Comparison of ENCODE assay signal across 22 cellular contexts in the genomic region with DNA sequence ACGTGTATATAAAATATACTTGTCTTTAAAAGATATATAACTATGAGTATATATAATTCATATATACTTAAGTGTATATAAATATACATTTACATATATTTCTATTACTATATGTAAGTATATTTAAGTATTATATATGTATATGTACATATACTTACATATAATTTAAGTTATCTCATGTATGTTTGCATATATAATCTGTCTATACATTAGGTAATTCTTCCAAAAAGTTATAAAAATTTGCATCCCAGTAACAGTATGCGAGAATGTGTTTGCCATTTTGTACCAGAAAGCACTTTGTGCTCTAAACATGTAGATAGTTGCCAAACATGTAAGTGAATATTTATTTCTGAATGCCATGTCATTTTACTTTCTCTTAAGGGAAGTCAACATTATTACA. TPM values are rescaled to one million over a fixed set of nuclear protein-coding genes. Genes with fewer than 3 reads are reported as not detected.
DNase-seq lines count a peak whose midpoint lies in the region; ATAC-seq and FAIRE-seq lines count a peak whose summit lies in the region.
"Had no signal": no experiment of that assay in that cellular context is flagged by ENCODE, and none has a peak within 500 bp of the region (broad histone marks: within the 10 kb centered on the region; RNA-seq: fewer than 3 reads in every experiment).

A gene with protein sequence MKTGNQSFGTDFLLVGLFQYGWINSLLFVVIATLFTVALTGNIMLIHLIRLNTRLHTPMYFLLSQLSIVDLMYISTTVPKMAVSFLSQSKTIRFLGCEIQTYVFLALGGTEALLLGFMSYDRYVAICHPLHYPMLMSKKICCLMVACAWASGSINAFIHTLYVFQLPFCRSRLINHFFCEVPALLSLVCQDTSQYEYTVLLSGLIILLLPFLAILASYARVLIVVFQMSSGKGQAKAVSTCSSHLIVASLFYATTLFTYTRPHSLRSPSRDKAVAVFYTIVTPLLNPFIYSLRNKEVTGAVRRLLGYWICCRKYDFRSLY (plus strand): TSS at position 301 of the 400 bp plus-strand sequence. CDS start 144 bp downstream, outside the sequence.

- H3K23ac ChIP-seq in neuronal stem cell (ENCODE audit: low read depth, low read length, poor library complexity) = no peak within 1 kb of the TSS

- FAIRE-seq in G401.6 (lab: Jason Lieb, UNC) (peak; percentile 90), frontal cortex (lab: Jason Lieb, UNC) (peak; percentile 97)
- FAIRE-seq: A549, GM12891, GM19239, H54 had no signal

- H2AK5ac ChIP-seq in neuronal stem cell (ENCODE audit: low read depth, low read length) = no peak within 1 kb of the TSS

- H3K4me3 Mint-ChIP-seq in naive thymus-derived CD8-positive, alpha-beta T cell = peak within 1 kb of the TSS in 1 of 10 donors; percentile 30
- H3K4me3 Mint-ChIP-seq: CD8-positive, alpha-beta T cell; GM23338 had no signal

- no peak within 1 kb of the TSS for H3K4me3 ChIP-seq in BLaER1 treated with 17β-estradiol and CSF1 and Interleukin-3, amounts not matched to agents 10 nM and 100 nM
- no peak within 1 kb of the TSS for H3K4me3 ChIP-seq in neuronal stem cell (ENCODE audit: low read length in 2 of 2)
- H3K4me3 ChIP-seq: A549, BLaER1, GM23338 had no signal

- no peaks in the 10 kb centered on the region for H3K79me1 ChIP-seq in neuronal stem cell (ENCODE audit: low read depth, low read length)

- H3K9ac ChIP-seq in BLaER1 treated with 17β-estradiol and CSF1 and Interleukin-3, amounts not matched to agents 10 nM and 100 nM = no peak within 1 kb of the TSS
- H3K9ac ChIP-seq in neuronal stem cell (ENCODE audit: low read depth, low read length, poor library complexity) = no peak within 1 kb of the TSS
- H3K9ac ChIP-seq: BLaER1, KMS-11 had no signal

- no peak for DNase-seq in frontal cortex (ENCODE audit: low spot score in 2 of 2)
- DNase-seq in NCI-H2029 (lab: John Stamatoyannopoulos, UW) = no peak
- DNase-seq in NCI-H2107 (lab: John Stamatoyannopoulos, UW) = no peak
- DNase-seq in neuronal stem cell (ENCODE audit: low spot score) = no peak
- DNase-seq in naive thymus-derived CD8-positive, alpha-beta T cell = no peak
- DNase-seq: AML-193; Calu3; CD8-positive, alpha-beta T cell; DMS 273 treated with DMSO at 0.1 percent for 48 hours; DMS79; HCEC 1CT had no signal

- H3K36me3 ChIP-seq in BLaER1 treated with 17β-estradiol and CSF1 and Interleukin-3, amounts not matched to agents 10 nM and 100 nM = no peaks in the 10 kb centered on the region
- H3K36me3 ChIP-seq in neuronal stem cell (replicated peaks in 1 of 2; ENCODE audit: control insufficient read depth in 2 of 2, insufficient read depth in 2 of 2, low read length in 2 of 2) = no peaks in the 10 kb centered on the region
- H3K36me3 ChIP-seq: BLaER1 had no signal

- no peak for ATAC-seq in naive thymus-derived CD8-positive, alpha-beta T cell
- ATAC-seq: A549; CD8-positive, alpha-beta T cell; GM23338 had no signal

- peaks cover 0 to 8% (median 2%) of the 10 kb centered on the region in 5 donors for H3K27me3 Mint-ChIP-seq in naive thymus-derived CD8-positive, alpha-beta T cell

- H2BK120ac ChIP-seq in neuronal stem cell (ENCODE audit: low read depth, low read length) = no peak within 1 kb of the TSS

- no peak within 1 kb of the TSS for H3K4ac ChIP-seq in neuronal stem cell (ENCODE audit: low read length)

- no peak within 1 kb of the TSS for H2BK5ac ChIP-seq in neuronal stem cell (ENCODE audit: low read length)

- H2BK15ac ChIP-seq in neuronal stem cell (ENCODE audit: low read length) = no peak within 1 kb of the TSS

- H3K4me1 ChIP-seq in BLaER1 treated with 17β-estradiol and CSF1 and Interleukin-3, amounts not matched to agents 10 nM and 100 nM = peaks cover 7 to 36% (median 18%) of the 10 kb centered on the region in 10 experiments; a peak in 18 of 20 replicates
- H3K4me1 ChIP-seq in neuronal stem cell (ENCODE audit: control insufficient read depth in 2 of 2, insufficient read depth in 1 of 2, low read depth in 1 of 2, low read length in 2 of 2) = no peaks in the 10 kb centered on the region
- H3K4me1 ChIP-seq: A549 had no signal

- H3K14ac ChIP-seq in neuronal stem cell (ENCODE audit: low read length) = no peak within 1 kb of the TSS

- no CpG with 5 or more reads among the region's 2 CpGs for WGBS in neuronal stem cell (ENCODE audit: extremely low coverage in 2 of 2, insufficient read length in 2 of 2, insufficient replicate concordance in 1 of 2), 2 donors

- no peak within 1 kb of the TSS for H4K8ac ChIP-seq in neuronal stem cell (ENCODE audit: low read depth, low read length)

- no peaks in the 10 kb centered on the region for H3K27me3 ChIP-seq in BLaER1 treated with 17β-estradiol and CSF1 and Interleukin-3, amounts not matched to agents 10 nM and 100 nM
- no peaks in the 10 kb centered on the region for H3K27me3 ChIP-seq in neuronal stem cell (ENCODE audit: control insufficient read depth in 3 of 3, insufficient read depth in 3 of 3, low read depth in 1 of 3, low read length in 3 of 3)
- H3K27me3 ChIP-seq: BLaER1 had no signal

- no peaks in the 10 kb centered on the region for H4K20me1 ChIP-seq in BLaER1 treated with 17β-estradiol and CSF1 and Interleukin-3, amounts not matched to agents 10 nM and 100 nM
- H4K20me1 ChIP-seq: BLaER1 had no signal

- H4K91ac ChIP-seq in neuronal stem cell (ENCODE audit: low read depth, low read length, poor library complexity) = no peak within 1 kb of the TSS

- H3K9me3 ChIP-seq in BLaER1 treated with 17β-estradiol and CSF1 and Interleukin-3, amounts not matched to agents 10 nM and 100 nM (replicated peaks in 1 of 11) = no peaks in the 10 kb centered on the region
- peaks cover 0 to 16% of the 10 kb centered on the region in 2 donors for H3K9me3 ChIP-seq in neuronal stem cell (replicated peaks in 1 of 2; ENCODE audit: control insufficient read depth in 2 of 2, insufficient read depth in 1 of 2, low read depth in 1 of 2, low read length in 2 of 2)
- H3K9me3 ChIP-seq: BLaER1 had no signal

- H3K4me1 Mint-ChIP-seq in naive thymus-derived CD8-positive, alpha-beta T cell = peaks cover 0 to 12% (median 5%) of the 10 kb centered on the region in 4 donors
- H3K4me1 Mint-ChIP-seq: GM23338 had no signal

- H3K4me2 ChIP-seq in BLaER1 treated with 17β-estradiol and CSF1 and Interleukin-3, amounts not matched to agents 10 nM and 100 nM = peak within 1 kb of the TSS in 6 of 11 experiments; percentile 3 to 92 (median 64); a peak in 8 of 22 replicates
- H3K4me2 ChIP-seq in neuronal stem cell (ENCODE audit: insufficient read depth, low read length, poor library complexity, severe bottlenecking) = no peak within 1 kb of the TSS
- H3K4me2 ChIP-seq: A549, GM23338, KMS-11 had no signal

- POLR2A ChIA-PET in naive thymus-derived CD8-positive, alpha-beta T cell (lab: Charles Lee) = no interaction called here

- no peak within 1 kb of the TSS for H3K27ac Mint-ChIP-seq in naive thymus-derived CD8-positive, alpha-beta T cell
- H3K27ac Mint-ChIP-seq: CD8-positive, alpha-beta T cell; GM23338 had no signal

- peaks cover 0 to 16% (median 9%) of the 10 kb centered on the region in 9 donors for H3K9me3 Mint-ChIP-seq in naive thymus-derived CD8-positive, alpha-beta T cell

- H2BK12ac ChIP-seq in neuronal stem cell (ENCODE audit: low read length) = no peak within 1 kb of the TSS

- H3K18ac ChIP-seq in neuronal stem cell (ENCODE audit: low read length) = no peak within 1 kb of the TSS

- H2AFZ ChIP-seq in neuronal stem cell (ENCODE audit: low read length) = no peak within 1 kb of the TSS
- H2AFZ ChIP-seq: GM23338 had no signal

- H3K36me3 Mint-ChIP-seq in naive thymus-derived CD8-positive, alpha-beta T cell = peaks cover 11 to 40% (median 11%) of the 10 kb centered on the region in 3 donors

- H3K27ac ChIP-seq in BLaER1 treated with 17β-estradiol and CSF1 and Interleukin-3, amounts not matched to agents 10 nM and 100 nM = peak within 1 kb of the TSS in 3 of 11 experiments; percentile 26 to 47 (median 47); a peak in 5 of 22 replicates
- H3K27ac ChIP-seq in neuronal stem cell (replicated peaks; ENCODE audit: low read length) = no peak within 1 kb of the TSS
- H3K27ac ChIP-seq: A549, BLaER1, HL-60, KMS-11 had no signal

RNA-seq across cellular contexts. Expression of the gene that starts here (rescaled TPM):
- 0.41 TPM for total RNA-seq in frontal cortex
- polyA plus RNA-seq in neuronal stem cell (2013, experiment 1 of 2) = not detected
- polyA plus RNA-seq in neuronal stem cell (2013, experiment 2 of 2) = not detected
- not detected for total RNA-seq in naive thymus-derived CD8-positive, alpha-beta T cell
- polyA plus RNA-seq in naive thymus-derived CD8-positive, alpha-beta T cell = not detected
- total RNA-seq: Calu3, HT1080 had no signal
- polyA plus RNA-seq: A549, GM23338 had no signal
